Comparison of ENCODE assay signal across 16 cellular contexts in genomic region chr1:91559046-91559750, GRCh38. TPM values are rescaled to one million over a fixed set of nuclear protein-coding genes. Genes with fewer than 3 reads are reported as not detected.
DNase-seq lines count a peak whose midpoint lies in the region; ATAC-seq and TF ChIP-seq lines count a peak whose summit lies in the region.
"Had no signal": no experiment of that assay in that cellular context is flagged by ENCODE, and none has a peak within 500 bp of the region (broad histone marks: within the 10 kb centered on the region; RNA-seq: fewer than 3 reads in every experiment).

No MANE protein-coding gene starts in this region.

- peak overlapping the region in 1 of 3 donors; percentile 67 for H3K4me3 Mint-ChIP-seq in T-cell

- H3K27ac ChIP-seq in 22Rv1 (peak overlapping the region; percentile 50), C4-2B (peak overlapping the region; percentile 78)
- H3K27ac ChIP-seq: BLaER1 treated with 17β-estradiol and CSF1 and Interleukin-3, amounts not matched to agents 10 nM and 100 nM had no signal

- intact Hi-C loops in left colon (cut with DNase I, micrococcal nuclease) = no loop called here

- CTCF ChIA-PET in T-cell (lab: Charles Lee) = interaction anchor here in 1 of 2 donors (2.0 kb wide), 1 partner anchor 46 kb away, joined by 8 read pairs; no protein-coding TSS in a partner anchor

- POLR2A ChIA-PET in T-cell (lab: Charles Lee) = no interaction called here

- ATAC-seq in T-cell (replicated peaks in 1 of 4) (no peak), left colon (peak; percentile 71), GM21786 (IDR thresholded peaks at IDR 0.05; ENCODE audit: unreplicated experiment) (no peak), GM18873 (IDR thresholded peaks at IDR 0.05; ENCODE audit: low FRiP score, unreplicated experiment) (no peak)
- ATAC-seq: GM12878 had no signal

- H3K27me3 Mint-ChIP-seq in T-cell = no peaks in the 10 kb centered on the region

- DNase-seq in T-cell (no peak), left colon (no peak), SIG-M5 (lab: John Stamatoyannopoulos, UW) (no peak)
- DNase-seq: DMS79, HCEC 1CT, IMR-90, Kasumi-1, NCI-H1930, NCI-H2171 treated with DMSO at 0.1 percent for 48 hours, SHP77 treated with DMSO at 0.1 percent for 48 hours had no signal

- peaks cover 0 to 4% (median 4%) of the 10 kb centered on the region in 3 donors for H3K9me3 Mint-ChIP-seq in T-cell

- H3K27ac Mint-ChIP-seq in T-cell = peak overlapping the region; percentile 93 to 94

- TF ChIP-seq CTCF in 22Rv1 (IDR thresholded peaks at IDR 0.05) (no peak), C4-2B (conservative IDR thresholded peaks at IDR 0.05) (no peak)

- peaks cover 50 to 77% (median 67%) of the 10 kb centered on the region in 3 donors for H3K4me1 Mint-ChIP-seq in T-cell

- no peaks in the 10 kb centered on the region for H3K36me3 Mint-ChIP-seq in T-cell

RNA-seq across cellular contexts. Expression of gene CDC7, which starts 58.5 kb away (rescaled TPM):
- total RNA-seq in T-cell = 1 to 10 TPM; 3.1 to 6.9 (median 6.3) TPM
- total RNA-seq in left colon = 1 to 10 TPM; 1.1 to 3.8 TPM
